1 cellular context compared by ENCODE assay signal in genomic region chr10:99993994-99994689, GRCh38.
A peak's percentile ranks its signal among the peaks of the same experiment; 100 is the strongest.
TF ChIP-seq lines count a peak whose summit lies in the region.

No MANE protein-coding gene starts in this region.

TF ChIP-seq in GM12878, 131 proteins besides CTCF, POLR2A, EP300 and RAD21 (continued from another document):
- TF ChIP-seq MXI1 (IDR thresholded peaks at IDR 0.05; ENCODE audit: low read depth, low read length), result 0 out of 2 replicates have a peak, but pooled peaks have one; percentile 36
- peak; percentile 35 for TF ChIP-seq CREM (IDR thresholded peaks at IDR 0.05; ENCODE audit: low read depth)
- TF ChIP-seq IKZF2 (IDR thresholded peaks at IDR 0.05), result peak in 1 of 2 experiments; percentile 20; a peak in 1 of 4 replicates
- peak; percentile 22 for TF ChIP-seq MEF2B (IDR thresholded peaks at IDR 0.05; ENCODE audit: partially characterized antibody, poor library complexity, severe bottlenecking)
- TF ChIP-seq USF2 (IDR thresholded peaks at IDR 0.05; ENCODE audit: borderline replicate concordance, low read depth, low read length), result peak; percentile 74
- TF ChIP-seq BHLHE40 (IDR thresholded peaks at IDR 0.05; ENCODE audit: borderline replicate concordance in 1 of 2, low read depth in 2 of 2, low read length in 1 of 2), result peak; percentile 85 to 91
TF ChIP-seq in GM12878: peak in this region for 19.
